Comparison of ENCODE assay signal across 23 cellular contexts in the genomic region with DNA sequence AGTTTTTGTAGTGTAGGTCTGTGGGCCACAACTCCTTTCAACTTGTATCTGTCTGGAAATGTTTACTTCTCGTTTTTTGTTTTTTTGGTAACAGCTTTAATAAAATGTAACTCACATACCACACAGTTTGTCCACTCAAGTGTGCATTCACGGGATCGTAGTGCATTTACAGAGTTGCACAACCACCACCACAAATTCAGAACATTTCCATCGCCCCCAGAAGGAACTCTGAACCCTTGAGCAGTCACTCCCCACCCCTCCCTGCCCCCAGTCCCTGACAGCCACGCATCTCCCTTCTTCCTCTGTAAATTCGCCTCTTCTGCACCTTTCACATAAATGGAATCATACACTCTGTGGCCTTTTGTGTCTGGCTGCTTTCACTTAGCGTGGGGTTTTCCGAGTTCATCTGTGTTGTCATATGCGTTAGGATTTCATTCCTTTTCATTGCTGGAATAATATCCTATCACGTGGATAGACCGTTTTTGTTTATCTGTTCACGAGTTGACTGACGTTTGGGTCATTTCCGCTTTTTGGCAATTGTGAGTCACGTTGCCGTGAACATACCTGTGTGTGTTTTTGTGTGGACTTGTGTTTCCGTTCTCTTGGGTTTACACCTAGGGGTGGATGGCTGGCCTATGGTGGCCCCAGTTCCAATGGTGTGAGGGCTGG. TPM values are rescaled to one million over a fixed set of nuclear protein-coding genes. Genes with fewer than 3 reads are reported as not detected.
DNase-seq lines count a peak whose midpoint lies in the region; ATAC-seq, FAIRE-seq and TF ChIP-seq lines count a peak whose summit lies in the region.
"Had no signal": no experiment of that assay in that cellular context is flagged by ENCODE, and none has a peak within 500 bp of the region (broad histone marks: within the 10 kb centered on the region; RNA-seq: fewer than 3 reads in every experiment).

No MANE protein-coding gene starts in this region.

- DNase-seq in cardiac septum (ENCODE audit: low spot score) = peak; percentile 10
- no peak for DNase-seq in right cardiac atrium
- DNase-seq in K562 (ENCODE audit: extremely low read depth in 1 of 4, low spot score in 3 of 4) = no peak
- DNase-seq in mesenteric fat pad (ENCODE audit: low spot score) = peak; percentile 11
- DNase-seq in hepatic stellate cell (ENCODE audit: low spot score) = no peak
- DNase-seq in KG1 (lab: John Stamatoyannopoulos, UW) = no peak
- DNase-seq in endothelial cell (ENCODE audit: low spot score) = no peak
- DNase-seq: C1 segment of cervical spinal cord; Calu3; CD4-positive, alpha-beta memory T cell; COR-L47; DMS53; DMS79 treated with DMSO at 0.1 percent for 48 hours; GF-D8; GOT3; HCEC 1CT had no signal

- in situ Hi-C loops in K562 (cut with MboI) = no loop called here

- CTCF ChIA-PET in K562 (lab: Yijun Ruan, JAX; ENCODE audit: low intra/inter-chr PET ratio) = no interaction called here

- H3K9me3 ChIP-seq in right cardiac atrium (ENCODE audit: control insufficient read depth, low read length) (no peaks in the 10 kb centered on the region), BLaER1 (peaks cover 11% of the 10 kb centered on the region), K562 (replicated peaks; ENCODE audit: control insufficient read depth, insufficient read depth, low read depth, low read length) (no peaks in the 10 kb centered on the region)

- H3K79me2 ChIP-seq in K562 (ENCODE audit: control insufficient read depth, insufficient read depth, low read length) = no peaks in the 10 kb centered on the region

- H3K4me3 ChIP-seq in right cardiac atrium (ENCODE audit: low read length) (no peak overlapping the region), BLaER1 (no peak overlapping the region), K562 (no peak overlapping the region)

- H3K9ac ChIP-seq in BLaER1 (no peak overlapping the region), K562 (ENCODE audit: insufficient read depth in 1 of 2, low read depth in 2 of 2, low read length in 2 of 2) (no peak overlapping the region)

- H3K4me2 ChIP-seq in BLaER1 (peak overlapping the region; percentile 50; the same call in 1 of the 2 replicates), K562 (ENCODE audit: insufficient read depth, low read length) (no peak overlapping the region)

- no peaks in the 10 kb centered on the region for H3K36me3 ChIP-seq in BLaER1
- no peaks in the 10 kb centered on the region for H3K36me3 ChIP-seq in K562 (ENCODE audit: control insufficient read depth, insufficient read depth, low read length)

- H2AFZ ChIP-seq in K562 (ENCODE audit: low read depth, low read length) = no peak overlapping the region; the same call in 1 of the 2 replicates

- POLR2A ChIA-PET in K562 (lab: Yijun Ruan, JAX) = no interaction called here

- no TSS peak for BruUV-seq in K562 (replicated peaks; lab: Mats Ljungman, UMichigan)

- no peaks in the 10 kb centered on the region for H3K9me1 ChIP-seq in K562 (ENCODE audit: control insufficient read depth, insufficient read depth, low read length)

- TF ChIP-seq POLR2A in K562 (conservative IDR thresholded peaks at IDR 0.05) = no peak

- no peaks in the 10 kb centered on the region for H3K9me3 Mint-ChIP-seq in endothelial cell (ENCODE audit: unreplicated experiment)

- no peak overlapping the region for H3K27ac Mint-ChIP-seq in endothelial cell (ENCODE audit: unreplicated experiment)
- H3K27ac Mint-ChIP-seq: B cell; CD4-positive, alpha-beta memory T cell had no signal

- H3K27ac ChIP-seq in right cardiac atrium (ENCODE audit: low read length) = no peak overlapping the region
- H3K27ac ChIP-seq in BLaER1 = peak overlapping the region; percentile 46; the same call in 1 of the 2 replicates
- no peak overlapping the region for H3K27ac ChIP-seq in K562 (ENCODE audit: extremely low read depth, low read depth, low read length)
- H3K27ac ChIP-seq: 22Rv1 had no signal

- TF ChIP-seq RAD21 in K562 (CRISPR knock-in tag; conservative IDR thresholded peaks at IDR 0.05 in 1 of 2, IDR thresholded peaks at IDR 0.05 in 1 of 2) = no peak

- peaks cover 4% of the 10 kb centered on the region for H3K27me3 Mint-ChIP-seq in endothelial cell (ENCODE audit: unreplicated experiment)

- H4K20me1 ChIP-seq in BLaER1 (no peaks in the 10 kb centered on the region), K562 (replicated peaks; ENCODE audit: control insufficient read depth, insufficient read depth, low read length) (no peaks in the 10 kb centered on the region)

- H3K4me1 ChIP-seq in right cardiac atrium (ENCODE audit: control insufficient read depth, insufficient read depth, low read length) = no peaks in the 10 kb centered on the region
- H3K4me1 ChIP-seq in BLaER1 = peaks cover 23% of the 10 kb centered on the region
- peaks cover 0 to 11% of the 10 kb centered on the region in 2 experiments; a peak in 2 of 5 replicates for H3K4me1 ChIP-seq in K562 (replicated peaks in 1 of 2; ENCODE audit: control insufficient read depth in 2 of 2, insufficient read depth in 2 of 2, low read length in 2 of 2)

- no peak overlapping the region for H3K4me3 Mint-ChIP-seq in endothelial cell (ENCODE audit: unreplicated experiment)
- H3K4me3 Mint-ChIP-seq: B cell; CD4-positive, alpha-beta memory T cell had no signal

- 79% methylated on average over 17 of the region's 17 CpGs for WGBS in right cardiac atrium
- 9% methylated on average over 17 of the region's 17 CpGs for WGBS in K562 (ENCODE audit: insufficient coverage, low coverage, missing lambda C conversion rate)

- ATAC-seq in right cardiac atrium (no peak), K562 (no peak)

- FAIRE-seq in K562 (lab: Jason Lieb, UNC) = no peak
- FAIRE-seq: A204.1, GM12891, GM18507, H54 had no signal

- intact Hi-C loops in cardiac septum (cut with DNase I) = no loop called here
- intact Hi-C loops in right cardiac atrium (cut with DNase I) = no loop called here
- intact Hi-C loops in K562 (cut with micrococcal nuclease) = no loop called here

- peaks cover 6% of the 10 kb centered on the region for H3K36me3 Mint-ChIP-seq in endothelial cell (ENCODE audit: low read depth, unreplicated experiment)
- H3K36me3 Mint-ChIP-seq: CD4-positive, alpha-beta memory T cell had no signal

- TF ChIP-seq CTCF in K562 (IDR thresholded peaks at IDR 0.05 in 2 of 3, conservative IDR thresholded peaks at IDR 0.05 in 1 of 3; ENCODE audit: insufficient read depth in 2 of 3, low read depth in 1 of 3, low read length in 3 of 3) (no peak), endothelial cell (IDR thresholded peaks at IDR 0.05; ENCODE audit: unreplicated experiment) (no peak)

- H3K27me3 ChIP-seq in right cardiac atrium (ENCODE audit: control insufficient read depth, insufficient read depth) (no peaks in the 10 kb centered on the region), BLaER1 (no peaks in the 10 kb centered on the region), K562 (ENCODE audit: control insufficient read depth in 2 of 2, insufficient read depth in 2 of 2, low read length in 2 of 2) (peaks cover 2 to 14% of the 10 kb centered on the region in 2 experiments; a peak in 3 of 5 replicates)

- no peak for TF ChIP-seq EP300 in K562 (IDR thresholded peaks at IDR 0.05; ENCODE audit: low read length)

- H3K4me1 Mint-ChIP-seq in endothelial cell (ENCODE audit: unreplicated experiment) = peaks cover 2% of the 10 kb centered on the region
- H3K4me1 Mint-ChIP-seq: B cell had no signal

TF ChIP-seq in K562, 482 proteins besides CTCF, POLR2A, EP300 and RAD21 (continues in another document):
- TF ChIP-seq BHLHE40 (IDR thresholded peaks at IDR 0.05; ENCODE audit: low read length) = peak; percentile 32; the same call in 1 of the 2 replicates
- no peak for TF ChIP-seq CTBP1 (IDR thresholded peaks at IDR 0.05; ENCODE audit: borderline replicate concordance)
- TF ChIP-seq NR2C2 (CRISPR knock-in tag; IDR thresholded peaks at IDR 0.05) = no peak
- TF ChIP-seq NR2C2 (tag; IDR thresholded peaks at IDR 0.05) = peak; percentile 35; the same call in 1 of the 2 replicates
- TF ChIP-seq CTCFL (IDR thresholded peaks at IDR 0.05; ENCODE audit: borderline replicate concordance, insufficient read depth, low read depth, low read length, poor library complexity, severe bottlenecking) = no peak

RNA-seq across cellular contexts. Expression of gene JAKMIP3, which starts 10.3 kb away (rescaled TPM):
- total RNA-seq in cardiac septum (1.5 TPM), right cardiac atrium (1 to 10 TPM in 2 of 4 donors, under 1 TPM in 2; 0.39 to 1.6 (median 1.2) TPM), K562 (2014; rRNA removed) (not detected in 2 replicates), K562 (2014; rRNA removed; fragmentation: Illumina TruSeq; extraction: Trizol) (not detected in 2 replicates), K562 (2015; rRNA removed; fragmentation: Illumina TruSeq; extraction: Trizol) (0.04 TPM in 1 of 2 replicates, not detected in the other), K562 (2021) (not detected in 2 replicates), mesenteric fat pad (0.48 TPM), endothelial cell (ENCODE audit: unreplicated experiment) (0.05 TPM)
- polyA plus RNA-seq in right cardiac atrium (0.91 TPM), K562 (2011; rRNA removed) (0.01 TPM in 1 of 2 replicates, not detected in the other), K562 (2014; fragmentation: Illumina TruSeq; extraction: Trizol) (not detected in 2 replicates), K562 (2014; fragmentation: Nextera tagmentation; extraction: Ambion mirVana) (not detected), K562 (2014; rRNA removed) (0.01 TPM in 1 of 2 replicates, not detected in the other)
- total RNA-seq in K562 (2011; cell fraction: chromatin; rRNA removed; ENCODE audit: low replicate concordance) = 0.12 TPM in 1 of 2 replicates, not detected in the other
- under 0.01 TPM in 1 of 2 replicates, not detected in the other for total RNA-seq in K562 (2011; cell fraction: nucleolus; rRNA removed)
- total RNA-seq in K562 (2011; cell fraction: nucleoplasm; rRNA removed) = 0.15 TPM in 1 of 2 replicates, not detected in the other
- not detected in 2 replicates for polyA plus RNA-seq in K562 (2011; cell fraction: cytosol; rRNA removed)
- polyA plus RNA-seq in K562 (2011; cell fraction: nucleus; rRNA removed) = 0.03 TPM in 1 of 2 replicates, not detected in the other
- 0.04 and 1.4 TPM in 2 replicates for polyA plus RNA-seq in K562 (2012)
- not detected in 2 replicates for polyA minus RNA-seq in K562 (2011; rRNA and poly(A)+ RNA removed)
- polyA minus RNA-seq in K562 (2011; cell fraction: cytosol; rRNA and poly(A)+ RNA removed) = not detected in 2 replicates
- polyA minus RNA-seq in K562 (2011; cell fraction: nucleus; rRNA and poly(A)+ RNA removed) = under 0.01 TPM in 1 of 2 replicates, not detected in the other

Comparison
In these comparisons a context has a peak if more than half of its experiments do, and no peak if none do; other contexts are left out.
1. DNase-seq: peak in cardiac septum (single experiment) and mesenteric fat pad (single experiment); none in right cardiac atrium (0 of 3), K562 (0 of 4), hepatic stellate cell (single experiment), KG1 (single experiment) and endothelial cell (single experiment).